8 cellular contexts compared by ENCODE assay signal in genomic region chr7:92135100-92135429, GRCh38. TPM values are rescaled to one million over a fixed set of nuclear protein-coding genes. Genes with fewer than 3 reads are reported as not detected.
DNase-seq lines count a peak whose midpoint lies in the region; ATAC-seq lines count a peak whose summit lies in the region.

No MANE protein-coding gene starts in this region.

- H3K4me3 ChIP-seq in iPS-15b (ENCODE audit: low read depth, low read length) (peak overlapping the region; percentile 86), skeletal muscle tissue (ENCODE audit: low read length in 3 of 3) (peak overlapping the region; percentile 88 to 96 (median 93))

- H3K4me3 Mint-ChIP-seq in activated T-cell treated with anti-CD3 and anti-CD28 coated beads, Interleukin-2, amount 50 U/mL, for 4 hours: peak overlapping the region; percentile 94

- no peak for DNase-seq in activated T-cell treated with anti-CD3 and anti-CD28 coated beads, Interleukin-2, amount 50 U/mL, for 4 hours
- DNase-seq in activated T-cell treated with anti-CD3 and anti-CD28 coated beads, Interleukin-2, amount 50 U/mL, for 1 hour: no peak
- DNase-seq in NCI-H2081 (lab: John Stamatoyannopoulos, UW) (peak; percentile 29 to 61), G401 (ENCODE audit: low spot score) (no peak)

- in situ Hi-C loops in G401 (cut with HindIII; ENCODE audit: low sequenced_read_pairs): no loop called here

- peaks cover 7% of the 10 kb centered on the region for H3K4me1 ChIP-seq in iPS-15b (ENCODE audit: control insufficient read depth, insufficient read depth, low read length)
- peaks cover 3 to 12% (median 8%) of the 10 kb centered on the region in 3 donors for H3K4me1 ChIP-seq in skeletal muscle tissue (ENCODE audit: control insufficient read depth in 3 of 3, insufficient read depth in 3 of 3, low read length in 3 of 3)

- H3K9ac ChIP-seq in iPS-15b (ENCODE audit: low read depth, low read length): peak overlapping the region; percentile 90
- peak overlapping the region; percentile 83 to 91 (median 91) for H3K9ac ChIP-seq in skeletal muscle tissue (ENCODE audit: low read depth in 1 of 3, low read length in 3 of 3)

- no peaks in the 10 kb centered on the region for H3K9me3 Mint-ChIP-seq in activated T-cell treated with anti-CD3 and anti-CD28 coated beads, Interleukin-2, amount 50 U/mL, for 4 hours

- H3K27me3 Mint-ChIP-seq in activated T-cell treated with anti-CD3 and anti-CD28 coated beads, Interleukin-2, amount 50 U/mL, for 4 hours (ENCODE audit: low read depth): no peaks in the 10 kb centered on the region

- peaks cover 20% of the 10 kb centered on the region for H3K4me1 Mint-ChIP-seq in activated T-cell treated with anti-CD3 and anti-CD28 coated beads, Interleukin-2, amount 50 U/mL, for 4 hours (ENCODE audit: low read depth)

- no peak for ATAC-seq in activated T-cell treated with anti-CD3 and anti-CD28 coated beads, Interleukin-2, amount 50 U/mL, for 4 hours
- no peak for ATAC-seq in GM19467 (IDR thresholded peaks at IDR 0.05; ENCODE audit: unreplicated experiment)

- H3K27me3 ChIP-seq in iPS-15b (ENCODE audit: control insufficient read depth, insufficient read depth, low read length) (peaks cover 4% of the 10 kb centered on the region), skeletal muscle tissue (ENCODE audit: control insufficient read depth in 3 of 3, insufficient read depth in 3 of 3, low read length in 3 of 3) (no peaks in the 10 kb centered on the region)

- peak overlapping the region; percentile 93 for H3K27ac ChIP-seq in angular gyrus (ENCODE audit: low read depth, low read length)
- H3K27ac ChIP-seq in skeletal muscle tissue (ENCODE audit: low read depth, low read length): peak overlapping the region; percentile 91

- H3K36me3 ChIP-seq in iPS-15b (ENCODE audit: control insufficient read depth, insufficient read depth, low read length) (no peaks in the 10 kb centered on the region), skeletal muscle tissue (ENCODE audit: control insufficient read depth in 3 of 3, insufficient read depth in 3 of 3, low read length in 3 of 3) (no peaks in the 10 kb centered on the region)

- no peaks in the 10 kb centered on the region for H3K36me3 Mint-ChIP-seq in activated T-cell treated with anti-CD3 and anti-CD28 coated beads, Interleukin-2, amount 50 U/mL, for 4 hours (ENCODE audit: insufficient read depth)

- no peaks in the 10 kb centered on the region for H3K9me3 ChIP-seq in iPS-15b (ENCODE audit: control insufficient read depth, insufficient read depth, low read length)
- H3K9me3 ChIP-seq in skeletal muscle tissue (ENCODE audit: control insufficient read depth in 3 of 3, low read length in 3 of 3): no peaks in the 10 kb centered on the region

RNA-seq across cellular contexts. Expression of gene CYP51A1, which starts 0.8 kb away (rescaled TPM):
- 10 to 100 TPM; 42.2 to 44.8 (median 43.4) TPM for total RNA-seq in activated T-cell treated with anti-CD3 and anti-CD28 coated beads, Interleukin-2, amount 50 U/mL, for 4 hours
- 68.9 TPM for total RNA-seq in skeletal muscle tissue
- 77.6 and 116 TPM in 2 replicates for total RNA-seq in G401 (2014; rRNA removed; shearing (Covaris generic))

RNA-seq across cellular contexts. Expression of gene LRRD1, which starts 43.9 kb away (rescaled TPM):
- total RNA-seq in activated T-cell treated with anti-CD3 and anti-CD28 coated beads, Interleukin-2, amount 50 U/mL, for 4 hours: not detected
- total RNA-seq in skeletal muscle tissue: 0.52 TPM
- total RNA-seq in G401 (2014; rRNA removed; shearing (Covaris generic)): 0.03 TPM in 1 of 2 replicates, not detected in the other

Comparison
In these comparisons a context has a peak if more than half of its experiments do, and no peak if none do; other contexts are left out.
1. DNase-seq: peak in NCI-H2081 (2 of 2); none in activated T-cell treated with anti-CD3 and anti-CD28 coated beads, Interleukin-2, amount 50 U/mL, for 4 hours (single experiment), activated T-cell treated with anti-CD3 and anti-CD28 coated beads, Interleukin-2, amount 50 U/mL, for 1 hour (single experiment) and G401 (single experiment).